16 cellular contexts compared by ENCODE assay signal in the genomic region with DNA sequence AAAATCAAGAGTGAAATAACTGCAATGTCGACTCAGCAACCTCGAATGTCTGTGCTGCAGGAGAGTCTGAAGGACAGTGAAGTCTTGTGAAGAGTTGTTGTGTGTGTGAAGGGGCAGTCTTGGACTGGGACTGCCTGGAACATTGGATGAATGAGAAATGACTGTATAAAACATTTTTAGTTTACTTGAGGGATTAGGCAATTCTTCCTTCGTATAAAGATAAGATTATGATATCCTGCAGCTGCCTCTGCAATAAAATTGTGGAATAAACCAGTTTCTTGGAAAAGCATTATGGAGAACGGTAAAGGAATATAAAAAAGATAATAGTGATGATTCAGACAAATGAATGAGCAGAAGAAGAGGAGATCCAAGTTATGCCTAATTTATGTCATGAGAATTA. TPM values are rescaled to one million over a fixed set of nuclear protein-coding genes. Genes with fewer than 3 reads are reported as not detected.
DNase-seq lines count a peak whose midpoint lies in the region; ATAC-seq and TF ChIP-seq lines count a peak whose summit lies in the region.
"Had no signal": no experiment of that assay in that cellular context is flagged by ENCODE, and none has a peak within 500 bp of the region (broad histone marks: within the 10 kb centered on the region; RNA-seq: fewer than 3 reads in every experiment).

No MANE protein-coding gene starts in this region.

- DNase-seq in AG08395 (ENCODE audit: low spot score): peak; percentile 10
- no peak for DNase-seq in SK-N-MC (ENCODE audit: low read depth, low spot score)
- peak; percentile 53 to 57 for DNase-seq in foreskin fibroblast
- no peak for DNase-seq in omental fat pad (ENCODE audit: low spot score)
- DNase-seq in hippocampal formation (lab: John Stamatoyannopoulos, UW): no peak
- DNase-seq in NCI-H748 treated with DMSO at 0.1 percent for 48 hours (lab: John Stamatoyannopoulos, UW): no peak
- no peak for DNase-seq in coronary artery (ENCODE audit: low spot score)
- DNase-seq: activated CD4-positive, alpha-beta T cell treated with anti-CD3 and anti-CD28 coated beads, Interleukin-2, amount 50 U/mL, for 4 hours; activated T-cell treated with anti-CD3 and anti-CD28 coated beads, Interleukin-2, amount 50 U/mL, for 48 hours; islet precursor cell; NCI-H1436 treated with DMSO at 0.1 percent for 48 hours; posterior cingulate gyrus; SJCRH30; substantia nigra had no signal

- no peak overlapping the region for H3K9ac ChIP-seq in SK-N-MC (ENCODE audit: insufficient read length)

- peak overlapping the region; percentile 73 for H3K27ac ChIP-seq in SK-N-MC
- peak overlapping the region in 1 of 2 donors; percentile 77 for H3K27ac ChIP-seq in coronary artery
- H3K27ac ChIP-seq: SJCRH30 had no signal

- ATAC-seq in omental fat pad (ENCODE audit: low FRiP score): peak; percentile 68
- no peak for ATAC-seq in HG03521 (IDR thresholded peaks at IDR 0.05; ENCODE audit: unreplicated experiment)

- H3K36me3 ChIP-seq in SK-N-MC (ENCODE audit: insufficient read depth, low read length): no peaks in the 10 kb centered on the region
- H3K36me3 ChIP-seq: SJCRH30 had no signal

- H3K9me3 ChIP-seq in SK-N-MC (ENCODE audit: low read depth, low read length): no peaks in the 10 kb centered on the region
- H3K9me3 ChIP-seq: SJCRH30 had no signal

- H3K4me3 ChIP-seq in SK-N-MC: no peak overlapping the region
- H3K4me3 ChIP-seq in foreskin fibroblast (ENCODE audit: low read depth in 1 of 2, low read length in 2 of 2): no peak overlapping the region
- H3K4me3 ChIP-seq in coronary artery: no peak overlapping the region
- H3K4me3 ChIP-seq: SJCRH30 had no signal

- no peak for TF ChIP-seq CTCF in foreskin fibroblast (IDR thresholded peaks at IDR 0.05; ENCODE audit: low read depth, low read length)
- TF ChIP-seq CTCF in omental fat pad (IDR thresholded peaks at IDR 0.05): no peak
- no peak for TF ChIP-seq CTCF in coronary artery (IDR thresholded peaks at IDR 0.05)

RNA-seq across cellular contexts. Expression of a gene that starts 30.9 kb away (rescaled TPM):
- 100 to 1,000 TPM; 213 to 557 (median 340) TPM for total RNA-seq in omental fat pad
- total RNA-seq: G401 had no signal

RNA-seq across cellular contexts. Expression of a gene that starts 40.4 kb away (rescaled TPM):
- 1,000 to 10,000 TPM in 3 of 4 donors, 100 to 1,000 TPM in 1; 753 to 2,728 (median 2,146) TPM for total RNA-seq in omental fat pad
- total RNA-seq: G401 had no signal

Comparison
In these comparisons a context has a peak if more than half of its experiments do, and no peak if none do; other contexts are left out.
1. DNase-seq: peak in AG08395 (single experiment) and foreskin fibroblast (2 of 2); none in SK-N-MC (single experiment), omental fat pad (single experiment), hippocampal formation (0 of 2), NCI-H748 treated with DMSO at 0.1 percent for 48 hours (single experiment) and coronary artery (single experiment).